18 cellular contexts compared by ENCODE assay signal in the genomic region with DNA sequence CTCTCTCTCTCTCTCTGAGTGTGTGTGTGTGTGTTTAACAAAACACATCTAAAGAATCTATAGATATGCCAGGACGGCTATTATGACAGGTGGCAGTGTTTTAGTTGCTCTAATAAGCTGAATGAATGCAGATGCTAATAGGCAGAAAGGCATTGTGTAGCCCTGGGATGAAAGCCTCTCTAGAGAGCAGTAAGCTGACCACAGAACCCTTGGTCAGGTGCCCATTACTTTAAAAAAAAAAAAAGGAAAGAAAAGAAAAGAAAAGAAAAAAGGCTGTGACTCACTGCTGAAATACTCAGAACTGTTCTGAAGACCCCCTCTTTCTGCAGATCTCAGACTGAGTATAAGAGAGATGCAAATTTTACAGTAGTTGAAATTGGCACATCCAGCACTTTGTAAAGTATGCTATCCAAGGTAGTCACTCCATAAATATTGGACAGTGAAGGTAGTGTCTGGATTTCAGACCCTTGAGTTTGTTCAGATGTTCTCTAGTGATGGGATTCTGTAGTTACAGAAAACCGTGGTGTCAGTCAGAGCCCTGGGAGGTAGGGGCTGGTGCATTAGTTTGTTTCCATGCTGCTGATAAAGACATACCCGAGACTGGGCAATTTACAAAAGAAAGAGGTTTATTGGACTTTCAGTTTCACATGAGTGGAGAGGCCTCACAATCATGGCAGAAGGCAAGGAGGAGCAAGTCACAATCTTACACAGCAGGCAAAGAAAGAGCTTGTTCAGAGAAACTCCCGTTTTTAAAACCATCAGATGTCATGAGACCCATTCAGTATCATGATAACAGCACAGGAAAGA. TPM values are rescaled to one million over a fixed set of nuclear protein-coding genes. Genes with fewer than 3 reads are reported as not detected.
DNase-seq lines count a peak whose midpoint lies in the region; ATAC-seq and TF ChIP-seq lines count a peak whose summit lies in the region.
"Had no signal": no experiment of that assay in that cellular context is flagged by ENCODE, and none has a peak within 500 bp of the region (broad histone marks: within the 10 kb centered on the region; RNA-seq: fewer than 3 reads in every experiment).

No MANE protein-coding gene starts in this region.

- H3K27ac ChIP-seq in GM23248 (no peak overlapping the region), fibroblast of lung (ENCODE audit: insufficient read depth, low read length) (no peak overlapping the region)
- H3K27ac ChIP-seq: BLaER1 treated with 17β-estradiol and CSF1 and Interleukin-3, amounts not matched to agents 10 nM and 100 nM; right atrium auricular region had no signal

- no peak for ATAC-seq in Right ventricle myocardium inferior
- no peak for ATAC-seq in HG02571 (IDR thresholded peaks at IDR 0.05; ENCODE audit: unreplicated experiment)
- no peak for ATAC-seq in GM21528 (IDR thresholded peaks at IDR 0.05; ENCODE audit: low FRiP score, unreplicated experiment)

- no peak overlapping the region for H3K4me3 ChIP-seq in GM23248
- H3K4me3 ChIP-seq in fibroblast of lung (replicated peaks in 1 of 4; ENCODE audit: control extremely low read depth in 1 of 4, insufficient read depth in 1 of 4, low read depth in 3 of 4, low read length in 4 of 4): no peak overlapping the region
- H3K4me3 ChIP-seq: BLaER1 treated with 17β-estradiol and CSF1 and Interleukin-3, amounts not matched to agents 10 nM and 100 nM; lung; right atrium auricular region had no signal

- H3K9me3 ChIP-seq in GM23248 (ENCODE audit: low read depth): no peaks in the 10 kb centered on the region
- no peaks in the 10 kb centered on the region for H3K9me3 ChIP-seq in fibroblast of lung (ENCODE audit: control insufficient read depth, insufficient read depth, low read depth, low read length)
- H3K9me3 ChIP-seq: BLaER1 treated with 17β-estradiol and CSF1 and Interleukin-3, amounts not matched to agents 10 nM and 100 nM; right atrium auricular region had no signal

- no peak overlapping the region for H2AFZ ChIP-seq in GM23248
- no peak overlapping the region for H2AFZ ChIP-seq in fibroblast of lung (ENCODE audit: low read length)

- peaks cover 16% of the 10 kb centered on the region for H3K79me2 ChIP-seq in GM23248 (ENCODE audit: insufficient read depth)
- no peaks in the 10 kb centered on the region for H3K79me2 ChIP-seq in fibroblast of lung (ENCODE audit: control insufficient read depth, insufficient read depth, low read length)

- no peak overlapping the region for H3K4me2 ChIP-seq in GM23248 (ENCODE audit: unreplicated experiment)
- H3K4me2 ChIP-seq in fibroblast of lung (ENCODE audit: extremely low read depth, insufficient read depth, low read length): no peak overlapping the region
- H3K4me2 ChIP-seq: BLaER1 treated with 17β-estradiol and CSF1 and Interleukin-3, amounts not matched to agents 10 nM and 100 nM had no signal

- H3K9ac ChIP-seq in GM23248: no peak overlapping the region
- H3K9ac ChIP-seq in fibroblast of lung (ENCODE audit: insufficient read depth, low read length): no peak overlapping the region
- H3K9ac ChIP-seq: BLaER1 treated with 17β-estradiol and CSF1 and Interleukin-3, amounts not matched to agents 10 nM and 100 nM had no signal

- DNase-seq in GM23248 (peak; percentile 33), RPMI8226 (peak; percentile 35), fibroblast of lung (ENCODE audit: low read depth in 2 of 2) (peak; percentile 23 to 89), renal cortical epithelial cell (ENCODE audit: low read depth) (peak; percentile 50), globus pallidus (ENCODE audit: low spot score) (no peak), Right ventricle myocardium inferior (ENCODE audit: missing footprints) (no peak)
- DNase-seq: activated CD4-positive, alpha-beta T cell treated with anti-CD3 and anti-CD28 coated beads for 1 hour; activated naive CD4-positive, alpha-beta T cell treated with Interleukin-2 at 50 U/mL for 16 hours; DMS153; KG1; NCI-H226; SHP77 treated with DMSO at 0.1 percent for 48 hours; substantia nigra had no signal

- intact Hi-C loops in Right ventricle myocardium inferior (cut with DNase I): no loop called here

- H3K36me3 ChIP-seq in GM23248 (ENCODE audit: low read depth) (no peaks in the 10 kb centered on the region), fibroblast of lung (ENCODE audit: control insufficient read depth, insufficient read depth, low read length) (no peaks in the 10 kb centered on the region)
- H3K36me3 ChIP-seq: BLaER1 treated with 17β-estradiol and CSF1 and Interleukin-3, amounts not matched to agents 10 nM and 100 nM; right atrium auricular region had no signal

- H3K27me3 ChIP-seq in GM23248 (replicated peaks; ENCODE audit: insufficient read depth) (no peaks in the 10 kb centered on the region), fibroblast of lung (ENCODE audit: control insufficient read depth, insufficient read depth, low read length) (no peaks in the 10 kb centered on the region)
- H3K27me3 ChIP-seq: BLaER1 treated with 17β-estradiol and CSF1 and Interleukin-3, amounts not matched to agents 10 nM and 100 nM; right atrium auricular region had no signal

- H3K4me1 ChIP-seq in GM23248 (ENCODE audit: insufficient read depth) (peaks cover 15% of the 10 kb centered on the region; the same call in 1 of the 2 replicates), fibroblast of lung (ENCODE audit: control insufficient read depth, extremely low read depth, insufficient read depth, low read length) (no peaks in the 10 kb centered on the region)
- H3K4me1 ChIP-seq: right atrium auricular region had no signal

- WGBS in GM23248 (ENCODE audit: low coverage in 1 of 2, low lambda C conversion rate in 2 of 2, missing lambda C conversion rate in 2 of 2), 2 experiments: 78 to 82% methylated on average over 4 of the region's 4 CpGs

- no peak for TF ChIP-seq CTCF in fibroblast of lung (conservative IDR thresholded peaks at IDR 0.05 in 1 of 2, IDR thresholded peaks at IDR 0.05 in 1 of 2; ENCODE audit: low read depth in 1 of 2, low read length in 2 of 2)

- H4K20me1 ChIP-seq in GM23248 (ENCODE audit: insufficient read depth): no peaks in the 10 kb centered on the region
- H4K20me1 ChIP-seq in fibroblast of lung (ENCODE audit: control insufficient read depth, extremely low read depth, insufficient read depth, low read length): no peaks in the 10 kb centered on the region
- H4K20me1 ChIP-seq: BLaER1 treated with 17β-estradiol and CSF1 and Interleukin-3, amounts not matched to agents 10 nM and 100 nM had no signal

- no peaks in the 10 kb centered on the region for H3F3A ChIP-seq in GM23248 (ENCODE audit: insufficient read depth)

- no peaks in the 10 kb centered on the region for H3K9me2 ChIP-seq in GM23248 (ENCODE audit: insufficient read depth)

- in situ Hi-C loops in GM23248 (cut with MboI): no loop called here

RNA-seq across cellular contexts. Expression of a gene that starts 30.9 kb away (rescaled TPM):
- total RNA-seq in GM23248 (2014; rRNA removed; shearing (Covaris generic)): 6.3 and 8.9 TPM in 2 replicates
- polyA plus RNA-seq in GM23248 (2016; fragmentation: Nextera tagmentation; extraction: Ambion mirVana) (10.6 and 11.8 TPM in 2 replicates), fibroblast of lung (1.0 and 3.5 TPM in 2 replicates)
- total RNA-seq in fibroblast of lung (2.1 and 5.3 TPM in 2 replicates), renal cortical epithelial cell (2.3 and 2.5 TPM in 2 replicates), Right ventricle myocardium inferior (3.4 TPM)
- polyA plus RNA-seq in fibroblast of lung (2012): 0.71 and 2.3 TPM in 2 replicates
- polyA minus RNA-seq in fibroblast of lung (ENCODE audit: low replicate concordance): 0.41 and 1.6 TPM in 2 replicates

Comparison
In these comparisons a context has a peak if more than half of its experiments do, and no peak if none do; other contexts are left out.
1. DNase-seq: peak in GM23248 (single experiment), RPMI8226 (single experiment), fibroblast of lung (2 of 2) and renal cortical epithelial cell (single experiment); none in globus pallidus (single experiment) and Right ventricle myocardium inferior (single experiment).